Comparison of ENCODE assay signal across 8 cellular contexts in genomic region chr2:174336403-174337336, GRCh38. TPM values are rescaled to one million over a fixed set of nuclear protein-coding genes. Genes with fewer than 3 reads are reported as not detected.
A peak's percentile ranks its signal among the peaks of the same experiment; 100 is the strongest.
DNase-seq lines count a peak whose midpoint lies in the region; ATAC-seq and TF ChIP-seq lines count a peak whose summit lies in the region.

No MANE protein-coding gene starts in this region.

- peaks cover 100% of the 10 kb centered on the region for H3K27me3 ChIP-seq in ectodermal cell (ENCODE audit: control insufficient read depth, insufficient read depth, low read length, poor library complexity, severe bottlenecking)

- ATAC-seq in SK-N-SH treated with all-trans-retinoic acid at 6 μM for 48 hours (peak; percentile 14), HG02623 (IDR thresholded peaks at IDR 0.05; ENCODE audit: unreplicated experiment) (no peak)

- H3K4me1 Mint-ChIP-seq in IgD-negative memory B cell = peaks cover 6 to 17% (median 14%) of the 10 kb centered on the region in 3 donors
- peaks cover 66% of the 10 kb centered on the region for H3K4me1 Mint-ChIP-seq in nephron progenitor cell

- H3K36me3 Mint-ChIP-seq in IgD-negative memory B cell (peaks cover 4% of the 10 kb centered on the region), nephron progenitor cell (ENCODE audit: low read depth) (no peaks in the 10 kb centered on the region)

- TF ChIP-seq CTCF in nephron progenitor cell (IDR thresholded peaks at IDR 0.05) = no peak

- H3K36me3 ChIP-seq in ectodermal cell (ENCODE audit: control insufficient read depth, insufficient read depth, low read length) = no peaks in the 10 kb centered on the region

- peak overlapping the region; percentile 32 for H3K4me3 ChIP-seq in ectodermal cell (ENCODE audit: insufficient read depth, low read depth, low read length)

- peak; percentile 40 to 61 for DNase-seq in stimulated activated CD4-positive, alpha-beta T cell treated with anti-CD3 and anti-CD28 coated beads, Interleukin-2, amount 100 ng/mL, for 24 hours
- DNase-seq in stimulated activated CD4-positive, alpha-beta T cell treated with anti-CD3 and anti-CD28 coated beads, Interleukin-4, amount 100 ng/mL, for 4 hours = no peak
- DNase-seq in nephron progenitor cell (peak; percentile 67), mucosa of gallbladder (ENCODE audit: low spot score) (no peak)

- H3K9me3 ChIP-seq in ectodermal cell (ENCODE audit: control insufficient read depth, low read length) = no peaks in the 10 kb centered on the region

- H3K9me3 Mint-ChIP-seq in IgD-negative memory B cell = peaks cover 0 to 14% (median 0%) of the 10 kb centered on the region in 3 donors
- no peaks in the 10 kb centered on the region for H3K9me3 Mint-ChIP-seq in nephron progenitor cell

- H3K27ac ChIP-seq in ectodermal cell (ENCODE audit: insufficient read depth, low read depth, low read length, poor library complexity, severe bottlenecking) = no peak overlapping the region

- H3K27me3 Mint-ChIP-seq in IgD-negative memory B cell (peaks cover 49% of the 10 kb centered on the region), nephron progenitor cell (ENCODE audit: low read depth, poor library complexity) (peaks cover 75% of the 10 kb centered on the region)

- WGBS in ectodermal cell, 2 experiments = 0% methylated on average over 113 of the region's 113 CpGs

- peaks cover 31% of the 10 kb centered on the region for H3K4me1 ChIP-seq in ectodermal cell (ENCODE audit: control insufficient read depth, insufficient read depth, low read length)

- H3K27ac Mint-ChIP-seq in IgD-negative memory B cell (peak overlapping the region; percentile 88 to 99 (median 94)), nephron progenitor cell (no peak overlapping the region)

- peak overlapping the region; percentile 66 to 94 (median 88) for H3K4me3 Mint-ChIP-seq in IgD-negative memory B cell
- peak overlapping the region; percentile 86 for H3K4me3 Mint-ChIP-seq in nephron progenitor cell

TF ChIP-seq in SK-N-SH treated with all-trans-retinoic acid at 6 μM for 48 hours, 23 proteins besides CTCF, POLR2A, EP300 and RAD21 (continues in another document):
- TF ChIP-seq TOX (CRISPR knock-in tag; IDR thresholded peaks at IDR 0.05; ENCODE audit: borderline replicate concordance) = no peak
- TF ChIP-seq TSHZ2 (CRISPR knock-in tag; IDR thresholded peaks at IDR 0.05) = no peak
- TF ChIP-seq GLIS3 (CRISPR knock-in tag; IDR thresholded peaks at IDR 0.05) = no peak
- no peak for TF ChIP-seq TCF4 (CRISPR knock-in tag; IDR thresholded peaks at IDR 0.05; ENCODE audit: borderline replicate concordance)
- TF ChIP-seq OSR1 (CRISPR knock-in tag; IDR thresholded peaks at IDR 0.05) = no peak
- TF ChIP-seq ISL1 (CRISPR knock-in tag; IDR thresholded peaks at IDR 0.05) = no peak
- no peak for TF ChIP-seq RARB (CRISPR knock-in tag; IDR thresholded peaks at IDR 0.05)
- TF ChIP-seq ZNF565 (CRISPR knock-in tag; conservative IDR thresholded peaks at IDR 0.05; ENCODE audit: low read depth) = no peak
- TF ChIP-seq SNAI2 (CRISPR knock-in tag; IDR thresholded peaks at IDR 0.05) = no peak
- TF ChIP-seq ZNF8 (CRISPR knock-in tag; IDR thresholded peaks at IDR 0.05) = no peak
- no peak for TF ChIP-seq POU6F1 (CRISPR knock-in tag; IDR thresholded peaks at IDR 0.05; ENCODE audit: borderline replicate concordance, low read depth)
- TF ChIP-seq ZNF70 (CRISPR knock-in tag; IDR thresholded peaks at IDR 0.05) = no peak
- TF ChIP-seq ZFP3 (CRISPR knock-in tag; IDR thresholded peaks at IDR 0.05) = no peak
- TF ChIP-seq ESRRG (CRISPR knock-in tag; IDR thresholded peaks at IDR 0.05) = no peak
- TF ChIP-seq PPARA (CRISPR knock-in tag; IDR thresholded peaks at IDR 0.05; ENCODE audit: borderline replicate concordance) = no peak
- no peak for TF ChIP-seq CSRNP3 (CRISPR knock-in tag; IDR thresholded peaks at IDR 0.05)
- no peak for TF ChIP-seq ZC3H10 (CRISPR knock-in tag; IDR thresholded peaks at IDR 0.05)
- no peak for TF ChIP-seq PATZ1 (CRISPR knock-in tag; IDR thresholded peaks at IDR 0.05; ENCODE audit: borderline replicate concordance)

RNA-seq across cellular contexts. Expression of gene SP9, which starts 1.9 kb away (rescaled TPM):
- not detected for polyA plus RNA-seq in IgD-negative memory B cell
- not detected for polyA plus RNA-seq in ectodermal cell (2013, experiment 1 of 4)
- 0.16 TPM for polyA plus RNA-seq in ectodermal cell (2013, experiment 2 of 4)
- polyA plus RNA-seq in ectodermal cell (2013, experiment 3 of 4) = 0.53 TPM
- 0.20 TPM for polyA plus RNA-seq in ectodermal cell (2013, experiment 4 of 4)
- total RNA-seq in mucosa of gallbladder = not detected

RNA-seq across cellular contexts. Expression of gene SCRN3, which starts 58.9 kb away (rescaled TPM):
- 8.1 TPM for polyA plus RNA-seq in IgD-negative memory B cell
- polyA plus RNA-seq in ectodermal cell (2013, experiment 1 of 4) = 24.3 TPM
- polyA plus RNA-seq in ectodermal cell (2013, experiment 2 of 4) = 27.7 TPM
- 23.5 TPM for polyA plus RNA-seq in ectodermal cell (2013, experiment 3 of 4)
- polyA plus RNA-seq in ectodermal cell (2013, experiment 4 of 4) = 25.5 TPM
- total RNA-seq in mucosa of gallbladder = 26.4 TPM

Comparison
In these comparisons a context has a peak if more than half of its experiments do, and no peak if none do; other contexts are left out.
1. DNase-seq: peak in stimulated activated CD4-positive, alpha-beta T cell treated with anti-CD3 and anti-CD28 coated beads, Interleukin-2, amount 100 ng/mL, for 24 hours (2 of 2) and nephron progenitor cell (single experiment); none in stimulated activated CD4-positive, alpha-beta T cell treated with anti-CD3 and anti-CD28 coated beads, Interleukin-4, amount 100 ng/mL, for 4 hours (0 of 2) and mucosa of gallbladder (single experiment).